Comparison of ENCODE assay signal across 35 cellular contexts in the genomic region with DNA sequence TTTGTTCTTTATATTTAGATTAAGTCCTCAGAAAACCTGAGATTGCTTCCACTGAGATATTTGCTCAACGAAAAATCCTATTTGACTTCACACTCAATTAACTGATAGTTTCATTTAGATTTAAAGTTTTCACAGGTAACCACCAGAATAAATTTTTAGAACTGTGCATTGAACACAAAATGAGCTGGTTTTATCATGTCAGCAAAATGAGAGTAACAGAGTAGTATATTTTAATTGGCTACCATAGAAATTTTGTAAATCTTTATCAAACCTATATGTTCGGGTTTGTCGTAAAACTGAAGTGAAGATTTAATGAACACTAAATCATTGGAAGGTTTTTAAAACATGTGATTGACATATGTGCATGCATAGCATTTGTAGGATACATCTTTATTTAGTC.
"Had no signal": no experiment of that assay in that cellular context is flagged by ENCODE, and none has a peak within 500 bp of the region (broad histone marks: within the 10 kb centered on the region; RNA-seq: fewer than 3 reads in every experiment).

No MANE protein-coding gene starts in this region.

- H3K27me3 ChIP-seq: MG63 had no signal

- H3K9me3 ChIP-seq: MG63 had no signal

- H3K36me3 ChIP-seq: MG63 had no signal

- DNase-seq: Karpas-422, Kasumi-1, MG63, MM.1S, MV-4-11, NCI-H1048, NCI-H1092, NCI-H1092 treated with DMSO at 0.1 percent for 48 hours, NCI-H1105, NCI-H1105 treated with DMSO at 0.1 percent for 48 hours, NCI-H1417, NCI-H1417 treated with DMSO at 0.1 percent for 48 hours, NCI-H1436, NCI-H1436 treated with DMSO at 0.1 percent for 48 hours, NCI-H146, NCI-H1694, NCI-H1694 treated with DMSO at 0.1 percent for 48 hours, NCI-H187, NCI-H187 treated with DMSO at 0.1 percent for 48 hours, NCI-H1930, NCI-H2029, NCI-H2029 treated with DMSO at 0.1 percent for 48 hours, NCI-H2081, NCI-H2081 treated with DMSO at 0.1 percent for 48 hours, NCI-H2107, NCI-H2171, NCI-H2171 treated with DMSO at 0.1 percent for 48 hours, NCI-H2227 treated with DMSO at 0.1 percent for 48 hours, NCI-H226, NCI-H345, NCI-H446, NCI-H446 treated with DMSO at 0.1 percent for 48 hours, NCI-H510A, NCI-H510A treated with DMSO at 0.1 percent for 48 hours, NCI-H524 had no signal

- H3K4me3 ChIP-seq: MG63 had no signal
